In the genomic region with DNA sequence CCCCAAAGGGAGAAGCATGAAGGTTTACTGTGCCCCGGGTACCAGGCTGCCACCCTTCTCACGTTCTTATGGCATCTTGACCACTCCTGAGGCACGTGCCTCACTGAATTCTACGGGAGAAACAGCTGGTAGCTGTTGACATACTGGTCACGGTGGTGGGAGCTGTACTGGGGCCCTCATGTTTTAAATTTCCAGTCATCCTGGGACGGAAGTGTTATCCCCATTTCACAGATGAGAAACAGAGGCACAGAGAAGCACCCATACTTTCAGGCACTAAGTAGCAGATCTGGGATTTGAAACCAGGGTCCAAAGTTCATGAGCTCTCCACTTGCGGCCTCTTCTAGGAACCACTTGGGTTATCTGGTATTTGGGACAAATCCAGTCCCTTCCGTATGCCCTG, we compare ENCODE assay signal across 25 cellular contexts. TPM values are rescaled to one million over a fixed set of nuclear protein-coding genes. Genes with fewer than 3 reads are reported as not detected.
"Had no signal": no experiment of that assay in that cellular context is flagged by ENCODE, and none has a peak within 500 bp of the region (broad histone marks: within the 10 kb centered on the region; RNA-seq: fewer than 3 reads in every experiment).

No MANE protein-coding gene starts in this region.

- FAIRE-seq: colon, endothelial cell of umbilical vein, islet of Langerhans, urothelium cell line had no signal

- H3K27me3 ChIP-seq: foreskin keratinocyte, tibial nerve, upper lobe of left lung had no signal

- ATAC-seq: foreskin keratinocyte; gastroesophageal sphincter; left lobe of liver; stimulated activated effector memory CD8-positive, alpha-beta T cell treated with anti-CD3 and anti-CD28 coated beads, Interleukin-12 subunit alpha, Interleukin-12 subunit beta, amount 100 ng/mL, for 72 hours had no signal

- DNase-seq: effector memory CD4-positive, alpha-beta T cell; foreskin keratinocyte; heart left ventricle; hippocampal formation; kidney glomerular epithelial cell; naive B cell; stimulated activated CD4-positive, alpha-beta T cell treated with anti-CD3 and anti-CD28 coated beads, Interleukin-2, amount 100 ng/mL, for 24 hours; stimulated activated CD4-positive, alpha-beta T cell treated with anti-CD3 and anti-CD28 coated beads, Interleukin-4, amount 100 ng/mL, for 24 hours; stimulated activated naive CD4-positive, alpha-beta T cell treated with Interleukin-2 at 50 U/mL for 16 hours had no signal

- H3K4me1 ChIP-seq: esophagus muscularis mucosa, foreskin keratinocyte, gastroesophageal sphincter, parathyroid adenoma, sigmoid colon, upper lobe of left lung had no signal

- H2AFZ ChIP-seq: parathyroid adenoma had no signal

- H3K9ac ChIP-seq: parathyroid adenoma had no signal

- H3K36me3 ChIP-seq: gastroesophageal sphincter, sigmoid colon, thoracic aorta had no signal

- H3K9me3 ChIP-seq: esophagus muscularis mucosa, neutrophil, sigmoid colon, thoracic aorta had no signal

- H3K4me3 ChIP-seq: esophagus muscularis mucosa, gastroesophageal sphincter, lung, sigmoid colon, thoracic aorta, tibial nerve, upper lobe of left lung had no signal

- H3K79me2 ChIP-seq: parathyroid adenoma had no signal

- H3K27ac ChIP-seq: esophagus muscularis mucosa, foreskin keratinocyte, gastroesophageal sphincter, heart left ventricle, neutrophil, parathyroid adenoma, sigmoid colon, thoracic aorta, tibial nerve, upper lobe of left lung had no signal

RNA-seq across cellular contexts. Expression of a gene that starts 26.3 kb away (rescaled TPM):
- total RNA-seq: fibroblast of lung, foreskin keratinocyte had no signal
- polyA plus RNA-seq: fibroblast of lung, foreskin keratinocyte had no signal
